Comparison of ENCODE assay signal across 1 cellular context in the genomic region with DNA sequence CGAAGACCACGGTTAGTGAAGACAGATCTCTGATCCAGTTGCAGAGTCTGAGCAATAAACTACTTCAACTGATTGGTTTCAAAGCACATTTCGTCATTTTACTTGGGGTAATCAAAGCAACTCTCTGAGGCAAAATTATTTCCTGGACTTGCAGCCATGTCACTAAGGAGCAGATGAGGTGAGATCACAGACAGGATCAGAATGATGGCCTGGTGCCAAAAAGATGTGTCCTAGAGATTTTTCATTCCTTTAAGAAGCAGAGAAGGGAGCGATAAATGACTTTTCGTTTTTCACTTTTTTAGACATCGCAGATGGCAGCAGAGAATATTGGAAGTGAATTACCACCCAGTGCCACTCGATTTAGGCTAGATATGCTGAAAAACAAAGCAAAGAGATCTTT.
TF ChIP-seq lines count a peak whose summit lies in the region.

No MANE protein-coding gene starts in this region.

TF ChIP-seq in WTC11, 78 proteins besides CTCF, POLR2A, EP300 and RAD21 (continued from another document):
- TF ChIP-seq, protein P1, sequence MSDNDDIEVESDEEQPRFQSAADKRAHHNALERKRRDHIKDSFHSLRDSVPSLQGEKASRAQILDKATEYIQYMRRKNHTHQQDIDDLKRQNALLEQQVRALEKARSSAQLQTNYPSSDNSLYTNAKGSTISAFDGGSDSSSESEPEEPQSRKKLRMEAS (CRISPR knock-in tag; IDR thresholded peaks at IDR 0.05) = no peak
- TF ChIP-seq CREB1 (CRISPR knock-in tag; IDR thresholded peaks at IDR 0.05) (no peak), JAZF1 (CRISPR knock-in tag; IDR thresholded peaks at IDR 0.05) (no peak)
- TF ChIP-seq, protein P2, sequence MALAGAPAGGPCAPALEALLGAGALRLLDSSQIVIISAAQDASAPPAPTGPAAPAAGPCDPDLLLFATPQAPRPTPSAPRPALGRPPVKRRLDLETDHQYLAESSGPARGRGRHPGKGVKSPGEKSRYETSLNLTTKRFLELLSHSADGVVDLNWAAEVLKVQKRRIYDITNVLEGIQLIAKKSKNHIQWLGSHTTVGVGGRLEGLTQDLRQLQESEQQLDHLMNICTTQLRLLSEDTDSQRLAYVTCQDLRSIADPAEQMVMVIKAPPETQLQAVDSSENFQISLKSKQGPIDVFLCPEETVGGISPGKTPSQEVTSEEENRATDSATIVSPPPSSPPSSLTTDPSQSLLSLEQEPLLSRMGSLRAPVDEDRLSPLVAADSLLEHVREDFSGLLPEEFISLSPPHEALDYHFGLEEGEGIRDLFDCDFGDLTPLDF (CRISPR knock-in tag; IDR thresholded peaks at IDR 0.05) = no peak
TF ChIP-seq in WTC11: peak in this region for 0.
